In the genomic region with DNA sequence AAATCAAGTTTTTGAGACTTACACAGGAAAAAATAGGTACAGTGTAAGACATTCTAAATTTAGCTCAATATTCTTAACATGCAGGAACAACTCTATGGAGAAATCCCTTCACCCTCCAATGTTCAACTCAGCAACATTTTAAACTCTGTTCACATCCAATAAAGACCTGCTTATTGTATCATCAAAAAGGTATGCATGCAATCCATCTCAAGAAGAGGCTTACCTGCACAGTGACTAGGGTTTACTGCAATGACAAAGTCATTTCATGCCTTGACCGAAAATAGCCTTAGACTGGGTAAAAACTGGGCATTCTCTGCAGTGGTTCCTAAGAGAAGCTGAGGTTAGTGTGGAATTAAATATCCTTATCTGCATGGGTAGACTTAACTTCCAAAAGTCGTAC, we compare ENCODE assay signal across 27 cellular contexts.
"Had no signal": no experiment of that assay in that cellular context is flagged by ENCODE, and none has a peak within 500 bp of the region (broad histone marks: within the 10 kb centered on the region; RNA-seq: fewer than 3 reads in every experiment).

No MANE protein-coding gene starts in this region.

- H3K9me2 ChIP-seq: SK-N-SH had no signal

- H3K27me3 ChIP-seq: MG63, Peyer's patch, SJCRH30 had no signal

- H3K27ac Mint-ChIP-seq: activated CD8-positive, alpha-beta T cell treated with anti-CD3 and anti-CD28 coated beads, Interleukin-2, amount 10 ng/mL, durations not matched to agents 7 days and 5 days; activated naive CD4-positive, alpha-beta T cell treated with anti-CD3 and anti-CD28 coated beads, Interleukin-2, amount 50 U/mL, for 24 hours; activated naive CD8-positive, alpha-beta T cell treated with anti-CD3 and anti-CD28 coated beads, Interleukin-2, amount 50 U/mL, for 24 hours; T-helper 2 cell treated with Interferon-gamma antibody and Interleukin-4, amounts not matched to agents 5 μg/mL and 100 μg/mL, for 36 hours had no signal

- H3K27me3 Mint-ChIP-seq: activated naive CD4-positive, alpha-beta T cell treated with anti-CD3 and anti-CD28 coated beads, Interleukin-2, amount 50 U/mL, for 24 hours had no signal

- H3K27ac ChIP-seq: Peyer's patch, RWPE1, SJCRH30 had no signal

- H3K4me3 ChIP-seq: MG63, Peyer's patch, SJCRH30 had no signal

- H3K4me2 ChIP-seq: SK-N-SH had no signal

- H3K4me3 Mint-ChIP-seq: activated CD8-positive, alpha-beta T cell treated with anti-CD3 and anti-CD28 coated beads, Interleukin-2, amount 10 ng/mL, durations not matched to agents 7 days and 5 days; activated naive CD4-positive, alpha-beta T cell treated with anti-CD3 and anti-CD28 coated beads, Interleukin-2, amount 50 U/mL, for 24 hours; activated naive CD8-positive, alpha-beta T cell treated with anti-CD3 and anti-CD28 coated beads, Interleukin-2, amount 50 U/mL, for 24 hours; T-helper 2 cell treated with Interferon-gamma antibody and Interleukin-4, amounts not matched to agents 5 μg/mL and 100 μg/mL, for 36 hours had no signal

- H3K9me3 Mint-ChIP-seq: activated naive CD4-positive, alpha-beta T cell treated with anti-CD3 and anti-CD28 coated beads, Interleukin-2, amount 50 U/mL, for 24 hours; T-helper 2 cell treated with Interferon-gamma antibody and Interleukin-4, amounts not matched to agents 5 μg/mL and 100 μg/mL, for 36 hours had no signal

- H3K9me3 ChIP-seq: MG63, Peyer's patch, SJCRH30, SK-N-SH had no signal

- H3K4me1 ChIP-seq: SJCRH30 had no signal

- H3K4me1 Mint-ChIP-seq: activated naive CD4-positive, alpha-beta T cell treated with anti-CD3 and anti-CD28 coated beads, Interleukin-2, amount 50 U/mL, for 24 hours had no signal

- ATAC-seq: activated CD4-positive, CD25-positive, alpha-beta regulatory T cell treated with anti-CD3 and anti-CD28 coated beads, Interleukin-2, amount 50 U/mL, for 24 hours; activated CD8-positive, alpha-beta T cell treated with anti-CD3 and anti-CD28 coated beads, Interleukin-2, amount 10 ng/mL, durations not matched to agents 7 days and 5 days; activated naive CD8-positive, alpha-beta T cell treated with anti-CD3 and anti-CD28 coated beads, Interleukin-2, amount 50 U/mL, for 24 hours had no signal

- H3K36me3 ChIP-seq: MG63, Peyer's patch, SJCRH30 had no signal

- DNase-seq: activated CD4-positive, alpha-beta T cell treated with anti-CD3 and anti-CD28 coated beads for 48 hours; activated CD4-positive, alpha-beta T cell treated with anti-CD3 and anti-CD28 coated beads, Interleukin-2, amount 50 U/mL, for 4 hours; activated CD8-positive, alpha-beta memory T cell treated with anti-CD3 and anti-CD28 coated beads, Interleukin-2, amount 50 U/mL, for 48 hours; activated CD8-positive, alpha-beta T cell treated with anti-CD3 and anti-CD28 coated beads, Interleukin-2, amount 10 ng/mL, durations not matched to agents 7 days and 5 days; activated effector memory CD4-positive, alpha-beta T cell treated with Interleukin-2 at 50 U/mL for 16 hours; activated naive CD4-positive, alpha-beta T cell; activated naive CD8-positive, alpha-beta T cell treated with anti-CD3 and anti-CD28 coated beads, Interleukin-2, amount 50 U/mL, for 24 hours; activated T-cell treated with anti-CD3 and anti-CD28 coated beads, Interleukin-2, amount 50 U/mL, for 1 hour; amygdala; MG63; NCI-H1105; NCI-H1436; NCI-H1694 treated with DMSO at 0.1 percent for 48 hours; NCI-H2029 treated with DMSO at 0.1 percent for 48 hours; NCI-H345; NCI-H510A; NCI-H526 treated with DMSO at 0.1 percent for 48 hours; NK-92 treated with Interleukin-12 subunit alpha and Interleukin-12 subunit beta, amount 100 ng/mL, for 24 hours; OCI-M1; Peyer's patch; Right ventricle myocardium superior; SJCRH30; SK-N-SH had no signal

- H3K9ac ChIP-seq: SK-N-SH had no signal

- H3K36me3 Mint-ChIP-seq: activated naive CD4-positive, alpha-beta T cell treated with anti-CD3 and anti-CD28 coated beads, Interleukin-2, amount 50 U/mL, for 24 hours had no signal
